12 cellular contexts compared by ENCODE assay signal in the genomic region with DNA sequence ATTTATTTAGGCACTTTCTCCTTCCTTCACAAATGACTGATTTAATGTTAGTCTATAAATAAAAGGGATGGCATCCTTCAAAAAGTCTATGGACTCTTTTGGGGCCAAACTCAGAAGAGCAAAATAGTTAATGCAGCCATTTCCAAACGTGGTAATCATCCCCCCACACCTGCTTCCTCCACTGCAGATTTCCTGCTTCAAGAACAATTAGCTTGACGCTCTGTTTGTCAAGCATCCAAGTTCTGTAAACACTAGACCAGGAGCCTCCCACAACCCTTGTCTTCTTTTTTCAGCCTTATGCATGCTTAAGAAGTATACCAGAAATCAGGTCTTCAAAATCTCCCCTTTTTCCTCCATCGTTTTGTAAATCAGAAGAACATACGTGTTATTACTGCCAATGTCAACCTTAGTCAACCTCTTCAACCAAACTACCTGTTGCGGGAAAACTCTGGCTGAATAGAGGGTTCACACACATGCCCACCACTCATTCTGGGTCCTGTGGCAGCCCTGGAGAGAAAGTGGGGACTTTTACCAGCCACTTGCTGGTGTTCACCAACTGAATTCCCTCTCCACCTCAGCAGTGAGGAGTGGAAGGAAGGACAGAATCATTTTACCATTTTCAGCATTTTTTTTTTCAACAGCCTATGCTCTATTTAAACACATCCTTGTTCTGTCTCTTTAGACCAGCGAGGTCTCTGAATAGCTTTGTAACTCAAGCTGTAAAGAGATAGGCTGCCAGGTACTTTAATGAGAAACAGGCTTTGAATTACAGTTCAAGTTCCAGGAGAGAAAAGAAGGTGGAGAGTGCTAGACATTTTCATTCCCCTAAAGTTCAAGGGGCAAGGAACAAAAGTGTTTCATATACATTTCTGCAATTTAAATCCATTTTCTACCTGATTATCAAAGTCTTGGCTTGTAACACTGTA. TPM values are rescaled to one million over a fixed set of nuclear protein-coding genes. Genes with fewer than 3 reads are reported as not detected.
DNase-seq lines count a peak whose midpoint lies in the region; ATAC-seq and TF ChIP-seq lines count a peak whose summit lies in the region.
"Had no signal": no experiment of that assay in that cellular context is flagged by ENCODE, and none has a peak within 500 bp of the region (broad histone marks: within the 10 kb centered on the region; RNA-seq: fewer than 3 reads in every experiment).

No MANE protein-coding gene starts in this region.

- TF ChIP-seq CTCF in stomach (IDR thresholded peaks at IDR 0.05), result no peak

- H3K27ac ChIP-seq in stomach, result peak overlapping the region in 3 of 5 donors; percentile 30 to 53 (median 35)
- H3K27ac ChIP-seq: foreskin keratinocyte had no signal

- H3K27me3 ChIP-seq in stomach, result no peaks in the 10 kb centered on the region
- H3K27me3 ChIP-seq: foreskin keratinocyte had no signal

- peaks cover 0 to 71% (median 14%) of the 10 kb centered on the region in 4 donors for H3K4me1 ChIP-seq in stomach

- peak; percentile 63 for ATAC-seq in left ventricle myocardium superior
- no peak for ATAC-seq in GM19395 (IDR thresholded peaks at IDR 0.05; ENCODE audit: unreplicated experiment)
- no peak for ATAC-seq in HG03439 (IDR thresholded peaks at IDR 0.05; ENCODE audit: unreplicated experiment)
- ATAC-seq: foreskin keratinocyte; natural killer cell treated with Interleukin-12 subunit alpha and Interleukin-12 subunit beta and Interleukin-15 and Interleukin-18, amount 100 ng/mL, for 72 hours had no signal

- no peak for TF ChIP-seq EP300 in stomach (IDR thresholded peaks at IDR 0.05)

- peaks cover 13 to 37% (median 35%) of the 10 kb centered on the region in 4 donors for H3K36me3 ChIP-seq in stomach

- WGBS in stomach, 5 donors, result 36 to 49% (median 45%) methylated on average over 6 of the region's 6 CpGs

- TF ChIP-seq POLR2A in stomach (IDR thresholded peaks at IDR 0.05), result no peak

- in situ Hi-C loops in KBM-7 (cut with MboI; ENCODE audit: low pct_unique_long_range_greater_than_20kb, low sequenced_read_pairs), result no loop called here

- DNase-seq in KBM-7 (peak; percentile 55), RPMI8226 (peak; percentile 28), left ventricle myocardium superior (no peak), stomach (no peak), cortex of kidney (lab: John Stamatoyannopoulos, UW) (no peak), NCI-H2196 (lab: John Stamatoyannopoulos, UW; ENCODE audit: unreplicated experiment) (no peak)
- DNase-seq: activated CD4-positive, alpha-beta memory T cell treated with anti-CD3 and anti-CD28 coated beads for 36 hours; foreskin keratinocyte; stimulated activated CD4-positive, alpha-beta T cell treated with anti-CD3 and anti-CD28 coated beads, Interleukin-4, amount 100 ng/mL, for 1 hour had no signal

- no peaks in the 10 kb centered on the region for H3K9me3 ChIP-seq in stomach

- intact Hi-C loops in left ventricle myocardium superior (cut with micrococcal nuclease) (no loop called here), stomach (cut with DNase I; ENCODE audit: low total_unique reads) (no loop called here)

- H3K4me3 ChIP-seq in stomach, result no peak overlapping the region

RNA-seq across cellular contexts. Expression of a gene that starts 39.1 kb away (rescaled TPM):
- total RNA-seq in left ventricle myocardium superior, result 9.2 TPM
- 10 to 100 TPM; 11.6 to 48.7 (median 19.0) TPM for total RNA-seq in stomach
- polyA plus RNA-seq in stomach, result 1 to 10 TPM; 3.0 to 7.3 (median 7.2) TPM

Comparison
In these comparisons a context has a peak if more than half of its experiments do, and no peak if none do; other contexts are left out.
1. DNase-seq: peak in KBM-7 (single experiment) and RPMI8226 (single experiment); none in left ventricle myocardium superior (single experiment), stomach (single experiment), cortex of kidney (single experiment) and NCI-H2196 (single experiment).